ENCODE assay signal across 22 cellular contexts in the genomic region with DNA sequence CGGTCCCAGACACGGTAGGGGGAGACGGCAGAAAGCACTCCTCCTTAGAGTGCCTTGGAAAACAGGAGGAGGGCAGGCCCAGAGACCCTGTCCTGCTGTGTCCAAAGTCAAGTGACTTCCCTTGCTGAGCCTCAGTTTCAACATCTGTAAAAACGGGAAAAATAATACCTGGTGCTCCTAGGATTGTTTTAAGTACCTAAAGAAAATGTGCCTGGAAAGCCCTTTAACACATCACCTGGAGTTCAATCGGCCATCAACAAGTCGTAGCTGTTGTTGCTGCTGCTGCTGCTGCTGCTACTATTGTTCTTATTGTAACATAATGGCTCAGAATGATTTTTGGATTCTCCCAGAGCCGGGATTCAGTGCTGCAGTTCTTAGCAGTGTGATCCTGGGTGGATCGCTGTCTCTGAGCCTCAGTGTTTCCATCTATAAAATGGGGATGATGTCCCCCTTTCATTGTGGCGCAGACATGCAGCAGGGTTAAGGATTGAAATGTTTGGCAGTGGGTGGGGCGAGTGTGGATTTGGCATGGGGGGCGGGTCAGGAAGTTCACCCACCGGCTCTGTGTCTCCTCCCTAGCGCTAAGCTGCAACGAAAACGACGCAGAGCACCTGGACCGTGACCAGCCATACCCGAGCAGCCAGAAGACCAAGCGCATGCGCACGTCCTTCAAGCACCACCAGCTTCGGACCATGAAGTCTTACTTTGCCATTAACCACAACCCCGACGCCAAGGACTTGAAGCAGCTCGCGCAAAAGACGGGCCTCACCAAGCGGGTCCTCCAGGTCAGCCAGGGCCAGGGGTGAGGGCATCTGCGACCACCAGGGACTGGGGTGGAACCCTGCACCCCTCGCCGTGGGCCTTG. TPM values are rescaled to one million over a fixed set of nuclear protein-coding genes. Genes with fewer than 3 reads are reported as not detected.
A peak's percentile ranks its signal among the peaks of the same experiment; 100 is the strongest.
DNase-seq lines count a peak whose midpoint lies in the region; ATAC-seq and TF ChIP-seq lines count a peak whose summit lies in the region.
"Had no signal": no experiment of that assay in that cellular context is flagged by ENCODE, and none has a peak within 500 bp of the region (broad histone marks: within the 10 kb centered on the region; RNA-seq: fewer than 3 reads in every experiment).

No MANE protein-coding gene starts in this region.

- CTCF ChIA-PET in SK-N-SH (lab: Yijun Ruan, JAX), result interaction anchor here (12.0 kb wide), 1 partner anchor 20 kb away, joined by 89 read pairs; no protein-coding TSS in a partner anchor
- CTCF ChIA-PET in Calu3 (lab: Charles Lee), result no interaction called here

- H3F3A ChIP-seq in SK-N-SH (replicated peaks; ENCODE audit: insufficient read depth), result no peaks in the 10 kb centered on the region

- H3K4me3 Mint-ChIP-seq in stimulated activated naive B cell treated with anti-CD40 and anti-IgM and Interleukin-4, amounts not matched to agents 10 μg/mL and 1 μg/mL and 100 μg/mL, for 72 hours, result no peak overlapping the region
- no peak overlapping the region for H3K4me3 Mint-ChIP-seq in Calu3 (ENCODE audit: low read depth, unreplicated experiment)
- H3K4me3 Mint-ChIP-seq: activated CD4-positive, alpha-beta memory T cell treated with anti-CD3 and anti-CD28 coated beads, Interleukin-2, amount 10 ng/mL, durations not matched to agents 7 days and 5 days; activated naive CD8-positive, alpha-beta T cell; activated T-cell treated with anti-CD3 and anti-CD28 coated beads, Interleukin-2, amount 50 U/mL, for 4 hours; stimulated activated effector memory CD8-positive, alpha-beta T cell treated with anti-CD3 and anti-CD28 coated beads, Interleukin-12 subunit alpha, Interleukin-12 subunit beta, amount 100 ng/mL, for 72 hours had no signal

- H3K36me3 ChIP-seq in SK-N-SH (replicated peaks in 1 of 2; ENCODE audit: control insufficient read depth in 1 of 2, insufficient read depth in 2 of 2, low read length in 1 of 2), result no peaks in the 10 kb centered on the region
- H3K36me3 ChIP-seq in HUES6 (ENCODE audit: control insufficient read depth, insufficient read depth, low read length), result no peaks in the 10 kb centered on the region
- H3K36me3 ChIP-seq: lower lobe of right lung, tibial nerve had no signal

- H3K4me2 ChIP-seq in SK-N-SH, result no peak overlapping the region

- H3K9ac ChIP-seq in SK-N-SH (no peak overlapping the region), HUES6 (ENCODE audit: low read length) (no peak overlapping the region)

- TF ChIP-seq EP300 in SK-N-SH (IDR thresholded peaks at IDR 0.05; ENCODE audit: borderline replicate concordance in 1 of 2, low read depth in 1 of 2, low read length in 1 of 2), result no peak

- TF ChIP-seq CTCF in SK-N-SH (IDR thresholded peaks at IDR 0.05), result no peak
- no peak for TF ChIP-seq CTCF in Calu3 (IDR thresholded peaks at IDR 0.05; ENCODE audit: unreplicated experiment)

- no TSS peak for BruUV-seq in Calu3 (replicated peaks; lab: Mats Ljungman, UMichigan)

- no peaks in the 10 kb centered on the region for H3K9me2 ChIP-seq in SK-N-SH

- H3K9me3 ChIP-seq in SK-N-SH (no peaks in the 10 kb centered on the region), HUES6 (ENCODE audit: control insufficient read depth, insufficient read depth, low read depth, low read length) (no peaks in the 10 kb centered on the region)
- H3K9me3 ChIP-seq: lower lobe of right lung, tibial nerve had no signal

- no peak for ATAC-seq in SK-N-SH treated with all-trans-retinoic acid at 6 μM for 48 hours
- peak in 1 of 2 donors; percentile 51 for ATAC-seq in stimulated activated naive B cell treated with anti-CD40 and anti-IgM and Interleukin-4, amounts not matched to agents 10 μg/mL and 1 μg/mL and 100 μg/mL, for 72 hours (replicated peaks)
- ATAC-seq: activated T-cell treated with anti-CD3 and anti-CD28 coated beads, Interleukin-2, amount 50 U/mL, for 4 hours; lower lobe of right lung; stimulated activated effector memory CD8-positive, alpha-beta T cell treated with anti-CD3 and anti-CD28 coated beads, Interleukin-12 subunit alpha, Interleukin-12 subunit beta, amount 100 ng/mL, for 72 hours had no signal

- H3K27ac ChIP-seq in SK-N-SH (ENCODE audit: low read depth in 2 of 2, low read length in 1 of 2) (no peak overlapping the region), HUES6 (ENCODE audit: low read depth, low read length) (no peak overlapping the region)
- H3K27ac ChIP-seq: C4-2B, lower lobe of right lung, tibial nerve had no signal

- peaks cover 33 to 47% of the 10 kb centered on the region in 2 donors for H3K4me1 Mint-ChIP-seq in stimulated activated naive B cell treated with anti-CD40 and anti-IgM and Interleukin-4, amounts not matched to agents 10 μg/mL and 1 μg/mL and 100 μg/mL, for 72 hours
- peaks cover 28% of the 10 kb centered on the region for H3K4me1 Mint-ChIP-seq in Calu3 (ENCODE audit: low read depth, unreplicated experiment)

- POLR2A ChIA-PET in SK-N-SH (lab: Yijun Ruan, JAX), result no interaction called here

- H3K27me3 Mint-ChIP-seq in stimulated activated naive B cell treated with anti-CD40 and anti-IgM and Interleukin-4, amounts not matched to agents 10 μg/mL and 1 μg/mL and 100 μg/mL, for 72 hours, result peaks cover 72 to 83% of the 10 kb centered on the region in 2 donors
- H3K27me3 Mint-ChIP-seq in Calu3 (ENCODE audit: unreplicated experiment), result peaks cover 99% of the 10 kb centered on the region

- no peaks in the 10 kb centered on the region for H3K79me2 ChIP-seq in SK-N-SH (ENCODE audit: insufficient read depth)

- no peak overlapping the region for H2AFZ ChIP-seq in SK-N-SH (ENCODE audit: low read depth)

- H3K27me3 ChIP-seq in SK-N-SH (ENCODE audit: insufficient read depth) (peaks cover 92% of the 10 kb centered on the region), HUES6 (ENCODE audit: control insufficient read depth, insufficient read depth, low read length) (peaks cover 95% of the 10 kb centered on the region)

- WGBS in SK-N-SH (ENCODE audit: low lambda C conversion rate), result 33% methylated on average over 27 of the region's 31 CpGs

- TF ChIP-seq RAD21 in SK-N-SH (IDR thresholded peaks at IDR 0.05; ENCODE audit: low read length), result no peak

- H4K20me1 ChIP-seq in SK-N-SH (ENCODE audit: insufficient read depth), result peaks cover 7% of the 10 kb centered on the region; the same call in 1 of the 2 replicates

- H3K4me3 ChIP-seq in SK-N-SH (ENCODE audit: low read depth in 2 of 2, low read length in 1 of 2) (no peak overlapping the region), HUES6 (ENCODE audit: low read depth, low read length) (0 out of 2 replicates have a peak overlapping the region, but pooled peaks have one; percentile 3)
- H3K4me3 ChIP-seq: lower lobe of right lung, tibial nerve had no signal

- peaks cover 4 to 8% of the 10 kb centered on the region in 2 donors for H3K36me3 Mint-ChIP-seq in stimulated activated naive B cell treated with anti-CD40 and anti-IgM and Interleukin-4, amounts not matched to agents 10 μg/mL and 1 μg/mL and 100 μg/mL, for 72 hours
- no peaks in the 10 kb centered on the region for H3K36me3 Mint-ChIP-seq in Calu3 (ENCODE audit: insufficient read depth, unreplicated experiment)
- H3K36me3 Mint-ChIP-seq: activated naive CD8-positive, alpha-beta T cell had no signal

- H3K4me1 ChIP-seq in SK-N-SH (ENCODE audit: control insufficient read depth in 1 of 2, insufficient read depth in 2 of 2, low read depth in 1 of 2, low read length in 1 of 2) (no peaks in the 10 kb centered on the region; a peak in 1 of 4 replicates), HUES6 (ENCODE audit: control insufficient read depth, insufficient read depth, low read length) (peaks cover 27% of the 10 kb centered on the region; the same call in 1 of the 2 replicates)

- H3K9me3 Mint-ChIP-seq in stimulated activated naive B cell treated with anti-CD40 and anti-IgM and Interleukin-4, amounts not matched to agents 10 μg/mL and 1 μg/mL and 100 μg/mL, for 72 hours, result peaks cover 0 to 4% of the 10 kb centered on the region in 2 donors
- H3K9me3 Mint-ChIP-seq in Calu3 (ENCODE audit: low read depth, unreplicated experiment), result no peaks in the 10 kb centered on the region
- H3K9me3 Mint-ChIP-seq: activated CD4-positive, alpha-beta memory T cell treated with anti-CD3 and anti-CD28 coated beads, Interleukin-2, amount 10 ng/mL, durations not matched to agents 7 days and 5 days; activated T-cell treated with anti-CD3 and anti-CD28 coated beads, Interleukin-2, amount 50 U/mL, for 4 hours; stimulated activated effector memory CD8-positive, alpha-beta T cell treated with anti-CD3 and anti-CD28 coated beads, Interleukin-12 subunit alpha, Interleukin-12 subunit beta, amount 100 ng/mL, for 72 hours had no signal

- DNase-seq in SK-N-SH (no peak), glomerular visceral epithelial cell (ENCODE audit: extremely low spot score) (peak; percentile 11), SW 1271 (lab: John Stamatoyannopoulos, UW) (no peak), posterior vena cava (ENCODE audit: low spot score) (no peak), Calu3 (no peak)
- DNase-seq in stimulated activated naive B cell treated with anti-CD40 and anti-IgM and Interleukin-4, amounts not matched to agents 10 μg/mL and 1 μg/mL and 100 μg/mL, for 72 hours, result no peak
- DNase-seq: activated CD4-positive, alpha-beta memory T cell treated with anti-CD3 and anti-CD28 coated beads, Interleukin-2, amount 10 ng/mL, durations not matched to agents 7 days and 5 days; activated T-cell treated with anti-CD3 and anti-CD28 coated beads, Interleukin-2, amount 50 U/mL, for 4 hours; erythroblast; KG1; lower lobe of right lung; NCI-H1092; NCI-H82 had no signal

- intact Hi-C loops in posterior vena cava (cut with DNase I) (no loop called here), Calu3 (cut with micrococcal nuclease; ENCODE audit: unreplicated experiment) (no loop called here)

- peak overlapping the region; percentile 47 for H3K27ac Mint-ChIP-seq in stimulated activated naive B cell treated with anti-CD40 and anti-IgM and Interleukin-4, amounts not matched to agents 10 μg/mL and 1 μg/mL and 100 μg/mL, for 72 hours
- H3K27ac Mint-ChIP-seq in Calu3 (ENCODE audit: unreplicated experiment), result no peak overlapping the region
- H3K27ac Mint-ChIP-seq: activated CD4-positive, alpha-beta memory T cell treated with anti-CD3 and anti-CD28 coated beads, Interleukin-2, amount 10 ng/mL, durations not matched to agents 7 days and 5 days; activated naive CD8-positive, alpha-beta T cell; nephron; stimulated activated effector memory CD8-positive, alpha-beta T cell treated with anti-CD3 and anti-CD28 coated beads, Interleukin-12 subunit alpha, Interleukin-12 subunit beta, amount 100 ng/mL, for 72 hours had no signal

TF ChIP-seq in SK-N-SH, 30 proteins besides CTCF, POLR2A, EP300 and RAD21:
- TF ChIP-seq POLR2AphosphoS5 (IDR thresholded peaks at IDR 0.05; ENCODE audit: low read depth, low read length) (no peak), NRF1 (IDR thresholded peaks at IDR 0.05; ENCODE audit: low read depth, low read length) (peak; percentile 57), FOXM1 (IDR thresholded peaks at IDR 0.05; ENCODE audit: low read depth) (no peak)

TF ChIP-seq in SK-N-SH treated with all-trans-retinoic acid at 6 μM for 48 hours, 23 proteins besides CTCF, POLR2A, EP300 and RAD21 (continues in another document):
- TF ChIP-seq ESRRG (CRISPR knock-in tag; IDR thresholded peaks at IDR 0.05) (no peak), BACH2 (CRISPR knock-in tag; IDR thresholded peaks at IDR 0.05; ENCODE audit: borderline replicate concordance) (no peak)

RNA-seq across cellular contexts. Expression of gene LHX2, which starts 9.2 kb away (rescaled TPM):
- polyA plus RNA-seq in SK-N-SH (2012; rRNA removed), result not detected in 2 replicates
- 0.03 TPM in 1 of 2 replicates, not detected in the other for polyA plus RNA-seq in SK-N-SH (2012; cell fraction: cytosol; rRNA removed)
- polyA plus RNA-seq in SK-N-SH (2012; cell fraction: nucleus; rRNA removed), result not detected in 2 replicates
- total RNA-seq in posterior vena cava, result not detected
- not detected in 2 replicates for total RNA-seq in Calu3 (2022)
- total RNA-seq: activated CD4-positive, alpha-beta memory T cell treated with anti-CD3 and anti-CD28 coated beads, Interleukin-2, amount 10 ng/mL, durations not matched to agents 7 days and 5 days; dermis microvascular lymphatic vessel endothelial cell; lower lobe of right lung; pulmonary artery endothelial cell; tibial nerve had no signal
